ENCODE assay signal across 9 cellular contexts in the genomic region with DNA sequence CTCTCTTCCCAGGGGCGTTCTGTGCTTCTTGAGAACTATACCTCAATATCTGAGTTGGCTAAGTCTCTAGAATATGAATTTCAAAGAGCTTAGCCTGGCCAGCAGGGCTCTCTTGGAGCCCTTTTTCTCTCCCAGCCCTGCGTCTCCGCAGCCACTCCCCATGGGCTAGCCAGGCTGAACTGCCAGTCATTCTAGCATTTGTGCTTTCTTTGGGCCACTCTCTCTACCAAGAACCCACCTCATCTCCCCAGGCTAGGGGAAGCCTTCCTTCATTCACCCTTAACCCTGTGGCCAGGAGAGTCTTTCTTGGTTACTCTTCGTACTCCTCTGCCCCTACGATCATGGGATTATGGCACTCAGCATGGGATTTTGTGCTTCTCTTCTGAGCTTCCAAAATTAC. TPM values are rescaled to one million over a fixed set of nuclear protein-coding genes. Genes with fewer than 3 reads are reported as not detected.
A peak's percentile ranks its signal among the peaks of the same experiment; 100 is the strongest.
DNase-seq lines count a peak whose midpoint lies in the region; ATAC-seq and TF ChIP-seq lines count a peak whose summit lies in the region.
"Had no signal": no experiment of that assay in that cellular context is flagged by ENCODE, and none has a peak within 500 bp of the region (broad histone marks: within the 10 kb centered on the region; RNA-seq: fewer than 3 reads in every experiment).

No MANE protein-coding gene starts in this region.

- H3K4me3 Mint-ChIP-seq in CD14-positive monocyte (peak overlapping the region in 1 of 2 donors; percentile 64), natural killer cell (peak overlapping the region; percentile 64)
- peak overlapping the region; percentile 63 for H3K4me3 Mint-ChIP-seq in activated T-helper 1 cell treated with anti-CD3 and anti-CD28 coated beads, Interleukin-12 subunit alpha, Interleukin-12 subunit beta, Interleukin-2, Interleukin-4 antibody, amounts not matched to agents 30 ng/mL and 10 ng/mL and 1 ng/mL, durations not matched to agents 14 hours and 24 hours and 36 hours

- peaks cover 1 to 12% (median 6%) of the 10 kb centered on the region in 3 donors for H3K27me3 Mint-ChIP-seq in CD14-positive monocyte (ENCODE audit: low read depth in 3 of 3)
- H3K27me3 Mint-ChIP-seq in activated T-helper 1 cell treated with anti-CD3 and anti-CD28 coated beads, Interleukin-12 subunit alpha, Interleukin-12 subunit beta, Interleukin-2, Interleukin-4 antibody, amounts not matched to agents 30 ng/mL and 10 ng/mL and 1 ng/mL, durations not matched to agents 14 hours and 24 hours and 36 hours (ENCODE audit: insufficient read depth), result no peaks in the 10 kb centered on the region
- H3K27me3 Mint-ChIP-seq in natural killer cell (ENCODE audit: low read depth in 2 of 2), result peaks cover 0 to 2% of the 10 kb centered on the region in 2 donors

- ATAC-seq in natural killer cell, result no peak
- no peak for ATAC-seq in GM21717 (IDR thresholded peaks at IDR 0.05; ENCODE audit: unreplicated experiment)

- intact Hi-C loops in CD14-positive monocyte (cut with micrococcal nuclease) (loop anchor here in 1 of 2 donors (10.0 kb wide), 1 partner anchor 222 kb away; the partner anchor contains the start of gene ZBTB21), natural killer cell (cut with micrococcal nuclease) (loop anchor here (5.0 kb wide), 1 partner anchor 85 kb away; no protein-coding TSS in a partner anchor)
- intact Hi-C loops in activated T-helper 1 cell treated with anti-CD3 and anti-CD28 coated beads, Interleukin-12 subunit alpha, Interleukin-12 subunit beta, Interleukin-2, Interleukin-4 antibody, amounts not matched to agents 30 ng/mL and 10 ng/mL and 1 ng/mL, durations not matched to agents 14 hours and 24 hours and 36 hours (cut with micrococcal nuclease), result loop anchor here (1.0 to 5.0 kb wide), 4 partner anchors 21 to 290 kb away; no protein-coding TSS in a partner anchor

- DNase-seq in CD14-positive monocyte (ENCODE audit: low spot score) (no peak), G401 (ENCODE audit: low spot score) (peak; percentile 38), natural killer cell (no peak), RKO (ENCODE audit: low spot score) (no peak), dedifferentiated amniotic fluid mesenchymal stem cell (ENCODE audit: extremely low spot score) (no peak)
- no peak for DNase-seq in activated T-helper 1 cell treated with anti-CD3 and anti-CD28 coated beads, Interleukin-12 subunit alpha, Interleukin-12 subunit beta, Interleukin-2, Interleukin-4 antibody, amounts not matched to agents 30 ng/mL and 10 ng/mL and 1 ng/mL, durations not matched to agents 14 hours and 24 hours and 36 hours (ENCODE audit: low spot score)
- DNase-seq: brain microvascular endothelial cell, WERI-Rb-1 had no signal

- peaks cover 5 to 18% of the 10 kb centered on the region in 2 donors for H3K36me3 Mint-ChIP-seq in CD14-positive monocyte
- H3K36me3 Mint-ChIP-seq in activated T-helper 1 cell treated with anti-CD3 and anti-CD28 coated beads, Interleukin-12 subunit alpha, Interleukin-12 subunit beta, Interleukin-2, Interleukin-4 antibody, amounts not matched to agents 30 ng/mL and 10 ng/mL and 1 ng/mL, durations not matched to agents 14 hours and 24 hours and 36 hours (ENCODE audit: low read depth), result no peaks in the 10 kb centered on the region
- no peaks in the 10 kb centered on the region for H3K36me3 Mint-ChIP-seq in natural killer cell

- no peak for TF ChIP-seq CTCF in CD14-positive monocyte (IDR thresholded peaks at IDR 0.05)
- TF ChIP-seq CTCF in natural killer cell (IDR thresholded peaks at IDR 0.05), result no peak

- in situ Hi-C loops in G401 (cut with HindIII; ENCODE audit: low sequenced_read_pairs), result no loop called here

- H3K27ac Mint-ChIP-seq in CD14-positive monocyte (peak overlapping the region in 4 of 7 donors; percentile 38 to 68 (median 53)), natural killer cell (peak overlapping the region; percentile 89 to 93)
- peak overlapping the region; percentile 75 for H3K27ac Mint-ChIP-seq in activated T-helper 1 cell treated with anti-CD3 and anti-CD28 coated beads, Interleukin-12 subunit alpha, Interleukin-12 subunit beta, Interleukin-2, Interleukin-4 antibody, amounts not matched to agents 30 ng/mL and 10 ng/mL and 1 ng/mL, durations not matched to agents 14 hours and 24 hours and 36 hours

- H3K4me1 Mint-ChIP-seq in CD14-positive monocyte (peaks cover 64% of the 10 kb centered on the region), natural killer cell (peaks cover 59 to 70% of the 10 kb centered on the region in 2 donors)
- peaks cover 66% of the 10 kb centered on the region for H3K4me1 Mint-ChIP-seq in activated T-helper 1 cell treated with anti-CD3 and anti-CD28 coated beads, Interleukin-12 subunit alpha, Interleukin-12 subunit beta, Interleukin-2, Interleukin-4 antibody, amounts not matched to agents 30 ng/mL and 10 ng/mL and 1 ng/mL, durations not matched to agents 14 hours and 24 hours and 36 hours (ENCODE audit: low read depth)

- peaks cover 0 to 2% (median 0%) of the 10 kb centered on the region in 7 donors for H3K9me3 Mint-ChIP-seq in CD14-positive monocyte
- no peaks in the 10 kb centered on the region for H3K9me3 Mint-ChIP-seq in activated T-helper 1 cell treated with anti-CD3 and anti-CD28 coated beads, Interleukin-12 subunit alpha, Interleukin-12 subunit beta, Interleukin-2, Interleukin-4 antibody, amounts not matched to agents 30 ng/mL and 10 ng/mL and 1 ng/mL, durations not matched to agents 14 hours and 24 hours and 36 hours
- H3K9me3 Mint-ChIP-seq in natural killer cell, result no peaks in the 10 kb centered on the region

RNA-seq across cellular contexts. Expression of gene ABCG1, which starts 18.2 kb away (rescaled TPM):
- 1 to 10 TPM; 3.5 to 5.2 TPM for polyA plus RNA-seq in CD14-positive monocyte
- total RNA-seq in G401 (2014; rRNA removed; shearing (Covaris generic)), result 2.0 and 6.0 TPM in 2 replicates
- 9.3 and 10.2 TPM in 2 replicates for total RNA-seq in activated T-helper 1 cell treated with anti-CD3 and anti-CD28 coated beads, Interleukin-12 subunit alpha, Interleukin-12 subunit beta, Interleukin-2, Interleukin-4 antibody, amounts not matched to agents 30 ng/mL and 10 ng/mL and 1 ng/mL, durations not matched to agents 14 hours and 24 hours and 36 hours
- 10 to 100 TPM; 10.4 to 14.7 (median 13.8) TPM for total RNA-seq in natural killer cell
